1 cellular context compared by ENCODE assay signal in the genomic region with DNA sequence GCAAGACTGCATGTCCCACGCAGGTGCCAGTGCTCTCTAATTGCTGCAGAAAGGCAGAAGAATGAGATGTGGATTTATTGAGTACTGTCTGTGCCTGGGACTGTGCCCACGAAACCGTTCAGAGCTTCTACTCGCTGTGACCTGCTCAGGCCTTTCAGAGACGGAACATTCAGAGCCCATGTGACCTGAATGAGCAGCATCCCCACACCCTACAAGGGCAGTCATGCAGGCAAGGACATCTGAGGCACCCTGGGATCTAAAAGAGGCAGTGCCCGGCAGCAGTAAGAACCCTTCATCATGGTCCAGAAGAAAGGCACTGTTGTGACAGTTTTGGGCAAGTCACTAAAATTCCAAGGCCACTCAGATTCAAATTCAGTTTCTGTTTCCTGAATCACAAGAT.
TF ChIP-seq lines count a peak whose summit lies in the region.

No MANE protein-coding gene starts in this region.

TF ChIP-seq in H1, 55 proteins besides CTCF, POLR2A, EP300 and RAD21:
- no peak for TF ChIP-seq CHD2 (IDR thresholded peaks at IDR 0.05; ENCODE audit: low read length)
- TF ChIP-seq CHD1 (IDR thresholded peaks at IDR 0.05; ENCODE audit: low read depth, low read length) = no peak
- TF ChIP-seq RNF2 (IDR thresholded peaks at IDR 0.05; ENCODE audit: borderline replicate concordance, low read depth, low read length, missing control alignments, poor library complexity, severe bottlenecking) = no peak
- TF ChIP-seq SIX5 (IDR thresholded peaks at IDR 0.05; ENCODE audit: low read depth, low read length) = no peak
- no peak for TF ChIP-seq CREB1 (IDR thresholded peaks at IDR 0.05)
- TF ChIP-seq EZH2 (IDR thresholded peaks at IDR 0.05; ENCODE audit: low read depth, low read length, severe bottlenecking) = no peak
- TF ChIP-seq YY1 (IDR thresholded peaks at IDR 0.05; ENCODE audit: low read depth, low read length) = no peak
- TF ChIP-seq HDAC2 (IDR thresholded peaks at IDR 0.05; ENCODE audit: borderline replicate concordance in 1 of 2, low read depth in 2 of 2, low read length in 2 of 2) = no peak
- TF ChIP-seq RFX5 (IDR thresholded peaks at IDR 0.05; ENCODE audit: borderline replicate concordance, low read depth, low read length) = no peak
- no peak for TF ChIP-seq MAFK (IDR thresholded peaks at IDR 0.05; ENCODE audit: low read depth, low read length)
